Comparison of ENCODE assay signal across 10 cellular contexts in genomic region chr10:80187060-80187459, GRCh38. TPM values are rescaled to one million over a fixed set of nuclear protein-coding genes. Genes with fewer than 3 reads are reported as not detected.
A peak's percentile ranks its signal among the peaks of the same experiment; 100 is the strongest.
DNase-seq lines count a peak whose midpoint lies in the region; ATAC-seq and TF ChIP-seq lines count a peak whose summit lies in the region.
"Had no signal": no experiment of that assay in that cellular context is flagged by ENCODE, and none has a peak within 500 bp of the region (broad histone marks: within the 10 kb centered on the region; RNA-seq: fewer than 3 reads in every experiment).

No MANE protein-coding gene starts in this region.

- 90 to 93% methylated on average over 2 of the region's 2 CpGs for WGBS in testis, 2 donors

- H3K79me2 ChIP-seq in DND-41 (ENCODE audit: insufficient read depth, low read length), result peaks cover 73% of the 10 kb centered on the region
- H3K79me2 ChIP-seq in OCI-LY3 (ENCODE audit: low read length), result peaks cover 96% of the 10 kb centered on the region

- no peak for TF ChIP-seq CTCF in DND-41 (IDR thresholded peaks at IDR 0.05; ENCODE audit: borderline replicate concordance, extremely low read depth, low read length, poor library complexity, severe bottlenecking)
- no peak for TF ChIP-seq CTCF in OCI-LY3 (IDR thresholded peaks at IDR 0.05; ENCODE audit: low read depth, low read length)
- no peak for TF ChIP-seq CTCF in testis (IDR thresholded peaks at IDR 0.05)

- H3K4me2 ChIP-seq in DND-41 (ENCODE audit: insufficient read depth, low read length) (peak overlapping the region; percentile 16; the same call in 1 of the 2 replicates), OCI-LY3 (ENCODE audit: low read length) (peak overlapping the region; percentile 97)

- H3K4me3 ChIP-seq in DND-41 (ENCODE audit: low read depth in 1 of 2, low read length in 2 of 2) (no peak overlapping the region), OCI-LY3 (ENCODE audit: low read length) (peak overlapping the region; percentile 70), testis (no peak overlapping the region)
- H3K4me3 ChIP-seq in effector memory CD4-positive, alpha-beta T cell (ENCODE audit: insufficient read depth, low read depth, low read length, poor library complexity, severe bottlenecking), result peak overlapping the region; percentile 28

- peak overlapping the region; percentile 27; the same call in 1 of the 2 replicates for H3K27ac ChIP-seq in DND-41 (ENCODE audit: low read length)
- peak overlapping the region; percentile 84 for H3K27ac ChIP-seq in OCI-LY3 (ENCODE audit: low read length)
- peak overlapping the region; percentile 72 for H3K27ac ChIP-seq in effector memory CD4-positive, alpha-beta T cell (ENCODE audit: insufficient read depth, low read length, poor library complexity, severe bottlenecking)
- H3K27ac ChIP-seq in testis, result no peak overlapping the region

- H3K9me3 ChIP-seq in DND-41 (ENCODE audit: insufficient read depth, low read length, severe bottlenecking) (no peaks in the 10 kb centered on the region), OCI-LY3 (ENCODE audit: insufficient read depth, low read length) (no peaks in the 10 kb centered on the region), testis (no peaks in the 10 kb centered on the region)
- H3K9me3 ChIP-seq in effector memory CD4-positive, alpha-beta T cell (ENCODE audit: control insufficient read depth, low read length), result no peaks in the 10 kb centered on the region

- peaks cover 13% of the 10 kb centered on the region for H3K4me1 ChIP-seq in DND-41 (ENCODE audit: insufficient read depth, low read length)
- peaks cover 43% of the 10 kb centered on the region for H3K4me1 ChIP-seq in OCI-LY3 (ENCODE audit: low read length)
- peaks cover 46% of the 10 kb centered on the region for H3K4me1 ChIP-seq in effector memory CD4-positive, alpha-beta T cell (ENCODE audit: control insufficient read depth, insufficient read depth, low read length, poor library complexity, severe bottlenecking)
- peaks cover 4% of the 10 kb centered on the region for H3K4me1 ChIP-seq in testis

- H2AFZ ChIP-seq in DND-41 (ENCODE audit: low read depth, low read length), result no peak overlapping the region
- no peak overlapping the region for H2AFZ ChIP-seq in OCI-LY3 (ENCODE audit: low read depth, low read length)

- intact Hi-C loops in sciatic nerve (cut with DNase I), result no loop called here
- intact Hi-C loops in testis (cut with DNase I; ENCODE audit: low total_unique reads), result no loop called here

- H3K36me3 ChIP-seq in DND-41 (ENCODE audit: insufficient read depth, low read length) (no peaks in the 10 kb centered on the region), OCI-LY3 (replicated peaks; ENCODE audit: low read depth, low read length) (peaks cover 7% of the 10 kb centered on the region), testis (ENCODE audit: low read depth, missing control alignments) (no peaks in the 10 kb centered on the region)
- peaks cover 13% of the 10 kb centered on the region for H3K36me3 ChIP-seq in effector memory CD4-positive, alpha-beta T cell (ENCODE audit: control insufficient read depth, insufficient read depth, low read length)

- H3K9ac ChIP-seq in DND-41 (ENCODE audit: low read depth, low read length) (no peak overlapping the region), OCI-LY3 (ENCODE audit: low read length) (peak overlapping the region; percentile 58)

- ATAC-seq in DND-41 (ENCODE audit: insufficient read depth, low read depth), result no peak
- ATAC-seq in sciatic nerve, result no peak
- ATAC-seq in GM18502 (IDR thresholded peaks at IDR 0.05; ENCODE audit: poor library complexity, unreplicated experiment), result no peak

- H4K20me1 ChIP-seq in DND-41 (ENCODE audit: insufficient read depth, low read length) (peaks cover 46% of the 10 kb centered on the region), OCI-LY3 (ENCODE audit: insufficient read depth, low read length) (peaks cover 63% of the 10 kb centered on the region)

- H3K27me3 ChIP-seq in DND-41 (ENCODE audit: insufficient read depth, low read length, poor library complexity) (no peaks in the 10 kb centered on the region), OCI-LY3 (ENCODE audit: low read depth, low read length) (no peaks in the 10 kb centered on the region), testis (no peaks in the 10 kb centered on the region)
- H3K27me3 ChIP-seq in effector memory CD4-positive, alpha-beta T cell (replicated peaks; ENCODE audit: control insufficient read depth, insufficient read depth, low read length, poor library complexity, severe bottlenecking), result no peaks in the 10 kb centered on the region

- DNase-seq in DND-41 (no peak), sciatic nerve (ENCODE audit: low spot score) (peak; percentile 48), inferior parietal cortex (ENCODE audit: extremely low spot score) (no peak), SKM-1 (lab: John Stamatoyannopoulos, UW; ENCODE audit: unreplicated experiment) (no peak), testis (no peak)
- DNase-seq in effector memory CD4-positive, alpha-beta T cell, result no peak

- no peak for TF ChIP-seq POLR2A in testis (IDR thresholded peaks at IDR 0.05)

RNA-seq across cellular contexts. Expression of gene ANXA11, which starts 18.3 kb away (rescaled TPM):
- total RNA-seq in sciatic nerve (205 TPM), testis (10 to 100 TPM; 46.5 to 64.0 TPM)
- polyA plus RNA-seq in testis (ENCODE audit: insufficient read depth, low read depth, low replicate concordance), result 116 TPM

RNA-seq across cellular contexts. Expression of gene PLAC9, which starts 54.5 kb away (rescaled TPM):
- total RNA-seq in sciatic nerve (103 TPM), testis (10 to 100 TPM; 13.1 to 20.7 TPM)
- 47.0 TPM for polyA plus RNA-seq in testis (ENCODE audit: insufficient read depth, low read depth, low replicate concordance)
- total RNA-seq: Daoy; T-helper 1 cell treated with Interleukin-12 subunit alpha and Interleukin-12 subunit beta and Interleukin-4 antibody, amounts not matched to agents 30 ng/mL and 1 ng/mL, for 36 hours had no signal

Comparison
In these comparisons a context has a peak if more than half of its experiments do, and no peak if none do; other contexts are left out.
1. H3K27ac ChIP-seq: peak in DND-41 (single experiment), OCI-LY3 (single experiment) and effector memory CD4-positive, alpha-beta T cell (single experiment); none in testis (0 of 2).
2. H3K4me3 ChIP-seq: peak in OCI-LY3 (single experiment) and effector memory CD4-positive, alpha-beta T cell (single experiment); none in DND-41 (0 of 2) and testis (0 of 2).